Comparison of ENCODE assay signal across 26 cellular contexts in the genomic region with DNA sequence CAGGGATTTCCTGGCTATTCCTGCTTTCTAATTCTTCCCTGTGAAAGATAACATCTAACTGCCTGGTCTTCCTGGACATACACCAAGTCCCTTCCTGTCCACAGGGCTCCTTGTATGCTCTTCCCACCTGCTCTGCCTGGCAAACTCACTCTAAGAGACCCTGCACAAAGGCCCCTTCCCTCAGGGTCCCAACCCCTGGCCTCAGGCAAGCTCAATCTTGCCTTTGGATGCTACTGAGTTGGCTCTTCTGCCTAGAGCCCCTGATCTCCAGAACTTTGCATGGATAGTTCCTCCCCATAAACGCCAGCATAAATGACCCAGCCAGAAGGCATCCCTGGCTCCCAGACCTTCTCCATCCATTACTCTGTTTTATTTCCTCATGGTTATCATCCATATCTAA.
DNase-seq lines count a peak whose midpoint lies in the region; ATAC-seq, FAIRE-seq and TF ChIP-seq lines count a peak whose summit lies in the region.
"Had no signal": no experiment of that assay in that cellular context is flagged by ENCODE, and none has a peak within 500 bp of the region (broad histone marks: within the 10 kb centered on the region; RNA-seq: fewer than 3 reads in every experiment).

No MANE protein-coding gene starts in this region.

- H4K5ac ChIP-seq in IMR-90 (ENCODE audit: low read depth, low read length): no peak overlapping the region

- H3K4me3 ChIP-seq in IMR-90 (ENCODE audit: insufficient read depth, low read depth, low read length) (no peak overlapping the region), adrenal gland (no peak overlapping the region), endothelial cell of umbilical vein (replicated peaks in 1 of 3; ENCODE audit: insufficient read depth in 1 of 3, low read depth in 1 of 3, low read length in 3 of 3) (no peak overlapping the region), testis (no peak overlapping the region), neuronal stem cell (ENCODE audit: low read length in 2 of 2) (no peak overlapping the region)
- H3K4me3 ChIP-seq: BLaER1 treated with 17β-estradiol and CSF1 and Interleukin-3, amounts not matched to agents 10 nM and 100 nM; GM23338; HAP-1; Peyer's patch; SJCRH30 had no signal

- H2BK20ac ChIP-seq in IMR-90 (ENCODE audit: low read depth, low read length): peak overlapping the region; percentile 72

- H3K18ac ChIP-seq in IMR-90 (ENCODE audit: low read depth, low read length): no peak overlapping the region
- H3K18ac ChIP-seq in neuronal stem cell (ENCODE audit: low read length): no peak overlapping the region

- TF ChIP-seq RAD21 in IMR-90 (IDR thresholded peaks at IDR 0.05; ENCODE audit: low read length): no peak

- peak overlapping the region; percentile 73; the same call in 1 of the 2 replicates for H2AK5ac ChIP-seq in IMR-90 (ENCODE audit: low read depth, low read length)
- no peak overlapping the region for H2AK5ac ChIP-seq in neuronal stem cell (ENCODE audit: low read depth, low read length)

- dilution Hi-C loops in IMR-90 (cut with HindIII; ENCODE audit: low sequenced_read_pairs, unreplicated experiment) (no loop called here), endothelial cell of umbilical vein (cut with MboI; ENCODE audit: extremely low pct_ligation_motif_present, low sequenced_read_pairs) (no loop called here)

- CTCF ChIA-PET in IMR-90 (lab: Yijun Ruan, JAX): no interaction called here
- CTCF ChIA-PET in endothelial cell of umbilical vein (lab: Charles Lee): no interaction called here

- H3K4me1 ChIP-seq in IMR-90 (ENCODE audit: control insufficient read depth, insufficient read depth, low read length): peaks cover 12% of the 10 kb centered on the region
- peaks cover 24 to 29% of the 10 kb centered on the region in 2 donors for H3K4me1 ChIP-seq in adrenal gland (replicated peaks in 1 of 2)
- H3K4me1 ChIP-seq in endothelial cell of umbilical vein (ENCODE audit: control insufficient read depth, extremely low read depth, insufficient read depth, low read length): peaks cover 6% of the 10 kb centered on the region
- H3K4me1 ChIP-seq in testis: peaks cover 24% of the 10 kb centered on the region
- H3K4me1 ChIP-seq in neuronal stem cell (ENCODE audit: control insufficient read depth in 2 of 2, insufficient read depth in 1 of 2, low read depth in 1 of 2, low read length in 2 of 2): peaks cover 8 to 13% of the 10 kb centered on the region in 2 donors
- H3K4me1 ChIP-seq: HAP-1, Peyer's patch had no signal

- H3K27ac ChIP-seq in IMR-90 (ENCODE audit: insufficient read depth, low read length) (no peak overlapping the region), adrenal gland (peak overlapping the region in 3 of 5 donors; percentile 84 to 89 (median 87)), endothelial cell of umbilical vein (ENCODE audit: insufficient read depth, low read depth, low read length) (no peak overlapping the region), testis (no peak overlapping the region), neuronal stem cell (replicated peaks; ENCODE audit: low read length) (no peak overlapping the region)
- H3K27ac ChIP-seq: HL-60, Peyer's patch, SJCRH30 had no signal

- H3K4ac ChIP-seq in IMR-90 (ENCODE audit: low read depth, low read length) (no peak overlapping the region), neuronal stem cell (ENCODE audit: low read length) (no peak overlapping the region)

- H3K36me3 ChIP-seq in IMR-90 (ENCODE audit: control insufficient read depth, insufficient read depth, low read length) (no peaks in the 10 kb centered on the region), adrenal gland (replicated peaks in 1 of 2) (no peaks in the 10 kb centered on the region), endothelial cell of umbilical vein (ENCODE audit: control insufficient read depth in 2 of 2, extremely low read depth in 1 of 2, insufficient read depth in 2 of 2, low read length in 2 of 2) (no peaks in the 10 kb centered on the region), testis (ENCODE audit: low read depth, missing control alignments) (no peaks in the 10 kb centered on the region), neuronal stem cell (replicated peaks in 1 of 2; ENCODE audit: control insufficient read depth in 2 of 2, insufficient read depth in 2 of 2, low read length in 2 of 2) (no peaks in the 10 kb centered on the region)
- H3K36me3 ChIP-seq: BLaER1 treated with 17β-estradiol and CSF1 and Interleukin-3, amounts not matched to agents 10 nM and 100 nM; HAP-1; Peyer's patch; SJCRH30 had no signal

- ATAC-seq in IMR-90 (ENCODE audit: low read depth) (no peak), GM19351 (IDR thresholded peaks at IDR 0.05; ENCODE audit: unreplicated experiment) (no peak)
- ATAC-seq: GM23338, HepG2 had no signal

- no peak overlapping the region for H2BK12ac ChIP-seq in neuronal stem cell (ENCODE audit: low read length)

- TF ChIP-seq POLR2A in IMR-90 (IDR thresholded peaks at IDR 0.05; ENCODE audit: low read depth, low read length) (no peak), adrenal gland (IDR thresholded peaks at IDR 0.05) (no peak), endothelial cell of umbilical vein (IDR thresholded peaks at IDR 0.05; ENCODE audit: low read depth, low read length) (no peak), testis (IDR thresholded peaks at IDR 0.05) (no peak)

- no peak overlapping the region for H3K9ac ChIP-seq in IMR-90 (ENCODE audit: low read depth, low read length)
- no peak overlapping the region for H3K9ac ChIP-seq in endothelial cell of umbilical vein (replicated peaks; ENCODE audit: extremely low read depth, insufficient read depth, low read length)
- H3K9ac ChIP-seq in neuronal stem cell (ENCODE audit: low read depth, low read length, poor library complexity): no peak overlapping the region
- H3K9ac ChIP-seq: BLaER1 treated with 17β-estradiol and CSF1 and Interleukin-3, amounts not matched to agents 10 nM and 100 nM had no signal

- H3K79me2 ChIP-seq in endothelial cell of umbilical vein (ENCODE audit: control insufficient read depth, insufficient read depth, low read length): no peaks in the 10 kb centered on the region

- POLR2A ChIA-PET in IMR-90 (lab: Charles Lee; ENCODE audit: unreplicated experiment): no interaction called here
- POLR2A ChIA-PET in endothelial cell of umbilical vein (lab: Charles Lee): no interaction called here

- no TSS peak for BruUV-seq in IMR-90 (replicated peaks; lab: Mats Ljungman, UMichigan)
- BruUV-seq in endothelial cell of umbilical vein (replicated peaks; lab: Mats Ljungman, UMichigan): no TSS peak

- no peak for FAIRE-seq in endothelial cell of umbilical vein (lab: Jason Lieb, UNC)
- FAIRE-seq: GM12891, HepG2 had no signal

- WGBS in IMR-90 (ENCODE audit: extremely low coverage in 2 of 2, insufficient read length in 1 of 2), 2 experiments: no CpG with 5 or more reads among the region's 1 CpG
- 72 to 94% (median 86%) methylated on average over 1 of the region's 1 CpG for WGBS in adrenal gland, 4 donors
- WGBS in testis, 2 donors: 82 to 88% methylated on average over 1 of the region's 1 CpG
- no CpG with 5 or more reads among the region's 1 CpG for WGBS in neuronal stem cell (ENCODE audit: extremely low coverage in 2 of 2, insufficient read length in 2 of 2, insufficient replicate concordance in 1 of 2), 2 donors

- intact Hi-C loops in IMR-90 (cut with micrococcal nuclease): no loop called here
- intact Hi-C loops in adrenal gland (cut with DNase I): no loop called here
- intact Hi-C loops in endothelial cell of umbilical vein (cut with micrococcal nuclease): no loop called here
- intact Hi-C loops in testis (cut with DNase I; ENCODE audit: low total_unique reads): no loop called here

- H2BK15ac ChIP-seq in IMR-90 (ENCODE audit: low read depth, low read length): peak overlapping the region; percentile 56; the same call in 1 of the 3 replicates
- no peak overlapping the region for H2BK15ac ChIP-seq in neuronal stem cell (ENCODE audit: low read length)

- H3K9me3 ChIP-seq in IMR-90 (ENCODE audit: control insufficient read depth, insufficient read depth, low read length): no peaks in the 10 kb centered on the region
- no peaks in the 10 kb centered on the region for H3K9me3 ChIP-seq in adrenal gland (replicated peaks in 1 of 3)
- no peaks in the 10 kb centered on the region for H3K9me3 ChIP-seq in endothelial cell of umbilical vein (replicated peaks; ENCODE audit: control insufficient read depth, insufficient read depth, low read length)
- no peaks in the 10 kb centered on the region for H3K9me3 ChIP-seq in testis
- H3K9me3 ChIP-seq in neuronal stem cell (replicated peaks in 1 of 2; ENCODE audit: control insufficient read depth in 2 of 2, insufficient read depth in 1 of 2, low read depth in 1 of 2, low read length in 2 of 2): peaks cover 0 to 2% of the 10 kb centered on the region in 2 donors
- H3K9me3 ChIP-seq: HAP-1, Peyer's patch, SJCRH30 had no signal

- no peak overlapping the region for H2AK9ac ChIP-seq in IMR-90 (replicated peaks; ENCODE audit: low read depth, low read length, poor library complexity)

- H3K4me2 ChIP-seq in IMR-90 (ENCODE audit: low read depth, low read length) (no peak overlapping the region), endothelial cell of umbilical vein (ENCODE audit: insufficient read depth, low read length) (no peak overlapping the region), neuronal stem cell (ENCODE audit: insufficient read depth, low read length, poor library complexity, severe bottlenecking) (no peak overlapping the region)
- H3K4me2 ChIP-seq: BLaER1 treated with 17β-estradiol and CSF1 and Interleukin-3, amounts not matched to agents 10 nM and 100 nM; GM23338 had no signal

- no peak overlapping the region for H3K56ac ChIP-seq in IMR-90 (ENCODE audit: extremely low read depth, insufficient read depth, low read length)

- no peaks in the 10 kb centered on the region for H4K20me1 ChIP-seq in IMR-90 (ENCODE audit: insufficient read depth, low read length)
- no peaks in the 10 kb centered on the region for H4K20me1 ChIP-seq in endothelial cell of umbilical vein (replicated peaks; ENCODE audit: control insufficient read depth, extremely low read depth, insufficient read depth, low read length)

- in situ Hi-C loops in IMR-90 (cut with MboI; ENCODE audit: low sequenced_read_pairs): no loop called here

- no peaks in the 10 kb centered on the region for H3K79me1 ChIP-seq in IMR-90 (ENCODE audit: low read depth in 1 of 2, low read length in 2 of 2)
- H3K79me1 ChIP-seq in neuronal stem cell (ENCODE audit: low read depth, low read length): no peaks in the 10 kb centered on the region

- H2BK120ac ChIP-seq in IMR-90 (ENCODE audit: low read depth, low read length) (peak overlapping the region; percentile 30; the same call in 1 of the 2 replicates), neuronal stem cell (ENCODE audit: low read depth, low read length) (no peak overlapping the region)

- no peak overlapping the region for H2BK5ac ChIP-seq in IMR-90 (ENCODE audit: low read depth, low read length, poor library complexity, severe bottlenecking)
- H2BK5ac ChIP-seq in neuronal stem cell (ENCODE audit: low read length): no peak overlapping the region

- DNase-seq in IMR-90: no peak
- DNase-seq in adrenal gland: peak in 3 of 7 donors; percentile 6 to 23 (median 19)
- no peak for DNase-seq in endothelial cell of umbilical vein (ENCODE audit: low read depth, low spot score)
- DNase-seq in testis: peak; percentile 5
- no peak for DNase-seq in NCI-H774 (lab: John Stamatoyannopoulos, UW)
- no peak for DNase-seq in hepatic stellate cell (ENCODE audit: low spot score)
- no peak for DNase-seq in neuronal stem cell (ENCODE audit: low spot score)
- DNase-seq: CD4-positive, alpha-beta memory T cell; DMS153; KBM-7; MM.1S; NCI-H1048; NCI-H1436 treated with DMSO at 0.1 percent for 48 hours; NCI-H1930; NCI-H226; NCI-H524; NCI-H82; Peyer's patch had no signal

- H3K23ac ChIP-seq in IMR-90 (ENCODE audit: low read depth, low read length) (0 out of 2 replicates have a peak overlapping the region, but pooled peaks have one; percentile 15), neuronal stem cell (ENCODE audit: low read depth, low read length, poor library complexity) (no peak overlapping the region)

- H3K14ac ChIP-seq in IMR-90 (replicated peaks; ENCODE audit: low read depth, low read length) (0 out of 2 replicates have a peak overlapping the region, but pooled peaks have one; percentile 58), neuronal stem cell (ENCODE audit: low read length) (no peak overlapping the region)

- 0 out of 2 replicates have a peak overlapping the region, but pooled peaks have one; percentile 14 for H4K91ac ChIP-seq in IMR-90 (ENCODE audit: insufficient read depth, low read depth, low read length)
- H4K91ac ChIP-seq in neuronal stem cell (ENCODE audit: low read depth, low read length, poor library complexity): no peak overlapping the region

- H3K9me1 ChIP-seq in IMR-90 (ENCODE audit: insufficient read depth, low read length): peaks cover 8% of the 10 kb centered on the region
- no peaks in the 10 kb centered on the region for H3K9me1 ChIP-seq in endothelial cell of umbilical vein (replicated peaks; ENCODE audit: control insufficient read depth, extremely low read depth, insufficient read depth, low read length)

- H4K8ac ChIP-seq in IMR-90 (ENCODE audit: low read depth in 2 of 2, low read length in 2 of 2) (peak overlapping the region in 1 of 2 experiments; percentile 35; a peak in 2 of 4 replicates), neuronal stem cell (ENCODE audit: low read depth, low read length) (no peak overlapping the region)

- H3K27me3 ChIP-seq in IMR-90 (ENCODE audit: control insufficient read depth, insufficient read depth, low read length) (peaks cover 3% of the 10 kb centered on the region; the same call in 1 of the 2 replicates), adrenal gland (no peaks in the 10 kb centered on the region), endothelial cell of umbilical vein (ENCODE audit: control insufficient read depth in 2 of 2, insufficient read depth in 2 of 2, low read length in 2 of 2) (peaks cover 0 to 4% of the 10 kb centered on the region in 2 experiments), testis (no peaks in the 10 kb centered on the region), neuronal stem cell (ENCODE audit: control insufficient read depth in 3 of 3, insufficient read depth in 3 of 3, low read depth in 1 of 3, low read length in 3 of 3) (peaks cover 0 to 8% (median 4%) of the 10 kb centered on the region in 3 experiments)
- H3K27me3 ChIP-seq: BLaER1 treated with 17β-estradiol and CSF1 and Interleukin-3, amounts not matched to agents 10 nM and 100 nM; Peyer's patch; SJCRH30 had no signal

- H2AFZ ChIP-seq in IMR-90 (replicated peaks; ENCODE audit: low read length, poor library complexity) (no peak overlapping the region), endothelial cell of umbilical vein (ENCODE audit: low read depth, low read length) (no peak overlapping the region), neuronal stem cell (ENCODE audit: low read length) (no peak overlapping the region)
- H2AFZ ChIP-seq: GM23338 had no signal

- no peak for TF ChIP-seq CTCF in IMR-90 (conservative IDR thresholded peaks at IDR 0.05; ENCODE audit: low read depth, low read length)
- no peak for TF ChIP-seq CTCF in adrenal gland (IDR thresholded peaks at IDR 0.05)
- TF ChIP-seq CTCF in endothelial cell of umbilical vein (IDR thresholded peaks at IDR 0.05; ENCODE audit: extremely low read depth in 1 of 2, insufficient read depth in 1 of 2, low read depth in 1 of 2, low read length in 2 of 2): no peak
- TF ChIP-seq CTCF in testis (IDR thresholded peaks at IDR 0.05): no peak

Comparison
In these comparisons a context has a peak if more than half of its experiments do, and no peak if none do; other contexts are left out.
1. H3K27ac ChIP-seq: peak in adrenal gland (3 of 5); none in IMR-90 (single experiment), endothelial cell of umbilical vein (single experiment), testis (0 of 2) and neuronal stem cell (single experiment).